ENCODE assay signal across 21 cellular contexts in the genomic region with DNA sequence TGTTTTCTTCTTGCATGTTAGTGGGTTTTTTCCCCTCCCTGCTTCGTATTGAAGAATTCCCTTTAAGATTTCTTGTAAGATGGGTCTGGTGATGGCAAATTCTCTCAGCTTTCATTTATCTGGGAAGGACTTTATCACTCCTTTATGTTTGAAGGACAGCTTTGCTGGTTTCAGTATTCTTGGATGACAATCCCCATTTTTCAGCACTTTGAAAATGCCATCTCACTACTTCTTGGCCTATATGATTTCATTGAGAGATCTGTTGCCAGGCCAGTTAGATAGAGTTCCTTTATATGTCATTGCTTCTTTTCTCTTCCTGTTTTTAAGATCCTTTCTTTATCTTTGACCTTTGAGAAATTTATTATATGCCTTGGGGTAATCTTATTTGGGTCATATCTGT.
"Had no signal": no experiment of that assay in that cellular context is flagged by ENCODE, and none has a peak within 500 bp of the region (broad histone marks: within the 10 kb centered on the region; RNA-seq: fewer than 3 reads in every experiment).

No MANE protein-coding gene starts in this region.

- ATAC-seq: activated naive CD8-positive, alpha-beta T cell treated with anti-CD3 and anti-CD28 coated beads, Interleukin-2, amount 50 U/mL, for 24 hours; PC-3 had no signal

- H3K27me3 Mint-ChIP-seq: activated CD4-positive, alpha-beta memory T cell treated with anti-CD3 and anti-CD28 coated beads for 36 hours; activated naive CD8-positive, alpha-beta T cell treated with anti-CD3 and anti-CD28 coated beads, Interleukin-2, amount 50 U/mL, for 24 hours had no signal

- H3K4me3 Mint-ChIP-seq: activated CD4-positive, alpha-beta memory T cell treated with anti-CD3 and anti-CD28 coated beads for 36 hours; activated naive CD8-positive, alpha-beta T cell treated with anti-CD3 and anti-CD28 coated beads, Interleukin-2, amount 50 U/mL, for 24 hours; T-helper 1 cell treated with Interleukin-12 subunit alpha and Interleukin-12 subunit beta and Interleukin-4 antibody, amounts not matched to agents 30 μg/mL and 1 μg/mL, for 36 hours had no signal

- H3K27ac ChIP-seq: brain microvascular endothelial cell had no signal

- DNase-seq: activated CD4-positive, alpha-beta memory T cell treated with anti-CD3 and anti-CD28 coated beads for 36 hours; activated CD4-positive, alpha-beta T cell treated with anti-CD3 and anti-CD28 coated beads for 48 hours; activated CD4-positive, CD25-positive, alpha-beta regulatory T cell treated with anti-CD3 and anti-CD28 coated beads, Interleukin-2, amount 50 U/mL, for 72 hours; activated CD8-positive, alpha-beta memory T cell treated with anti-CD3 and anti-CD28 coated beads, Interleukin-2, amount 50 U/mL, for 4 hours; activated naive CD4-positive, alpha-beta T cell treated with anti-CD3 and anti-CD28 coated beads, Interleukin-2, amount 50 U/mL, for 16 hours; activated naive CD8-positive, alpha-beta T cell treated with anti-CD3 and anti-CD28 coated beads, Interleukin-2, amount 50 U/mL, for 24 hours; amniotic stem cell; brain microvascular endothelial cell; cerebellar nuclear complex; MM.1S; NCI-H1048; NCI-H146; NCI-H187 treated with DMSO at 0.1 percent for 48 hours; NCI-H2081 treated with DMSO at 0.1 percent for 48 hours; NCI-H446; NCI-H524; PC-3; SHP77 treated with DMSO at 0.1 percent for 48 hours had no signal

- FAIRE-seq: colon, RCC 7860 had no signal

- H3K27ac Mint-ChIP-seq: activated CD4-positive, alpha-beta memory T cell treated with anti-CD3 and anti-CD28 coated beads for 36 hours; activated naive CD8-positive, alpha-beta T cell treated with anti-CD3 and anti-CD28 coated beads, Interleukin-2, amount 50 U/mL, for 24 hours; T-helper 1 cell treated with Interleukin-12 subunit alpha and Interleukin-12 subunit beta and Interleukin-4 antibody, amounts not matched to agents 30 μg/mL and 1 μg/mL, for 36 hours had no signal
